1 cellular context compared by ENCODE assay signal in the genomic region with DNA sequence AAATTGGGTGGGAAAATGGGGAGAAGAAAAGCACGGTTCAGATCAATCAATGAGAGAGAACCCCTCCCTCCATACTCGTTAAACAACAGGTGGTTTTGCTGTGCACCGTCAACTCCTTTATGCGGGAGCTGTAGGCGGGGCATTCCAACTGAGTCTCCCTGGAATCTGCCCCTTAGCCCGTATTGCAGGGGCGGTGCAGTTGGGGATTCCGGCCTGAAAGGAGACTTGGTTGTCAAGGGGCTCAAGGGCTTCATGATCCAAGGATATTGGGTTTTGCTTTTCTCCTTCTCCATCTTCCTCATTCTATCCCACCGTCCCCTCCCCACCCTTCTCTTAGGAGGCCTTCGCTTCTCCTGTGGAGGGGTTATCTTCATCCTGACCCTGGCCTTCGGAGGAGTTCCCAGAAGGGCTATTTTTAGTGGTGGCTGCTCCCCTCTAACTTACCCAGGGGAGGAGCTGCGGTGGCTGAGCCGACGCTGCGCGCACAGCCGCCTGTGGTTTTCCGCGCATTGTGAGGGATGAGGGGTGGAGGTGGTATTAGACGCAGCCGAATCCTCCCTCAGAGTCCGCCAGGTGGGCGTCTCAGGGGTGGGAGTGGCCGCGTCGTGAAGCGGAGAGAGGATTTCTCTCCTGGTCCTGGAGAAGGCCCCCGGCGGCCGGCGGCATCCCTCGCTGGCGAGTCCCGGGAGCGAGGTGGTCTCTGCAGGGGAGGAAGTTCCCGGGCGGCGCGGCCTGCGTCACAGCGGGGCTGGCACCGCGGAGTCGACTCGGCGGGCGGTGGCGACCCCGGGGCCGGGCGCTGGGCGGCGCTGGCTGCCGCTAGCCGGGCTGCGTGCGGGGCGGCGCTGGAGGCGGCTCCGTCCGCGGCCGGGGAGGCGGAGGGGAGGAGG.
TF ChIP-seq lines count a peak whose summit lies in the region.

No MANE protein-coding gene starts in this region.

TF ChIP-seq in HEK293, 187 proteins besides CTCF, POLR2A, EP300 and RAD21 (continued from another document and continues in another):
- TF ChIP-seq KLF9 (tag by site-specific recombination; IDR thresholded peaks at IDR 0.05; ENCODE audit: low read depth): peak; percentile 87
- peak; percentile 68 for TF ChIP-seq ZBTB8A (tag by site-specific recombination; IDR thresholded peaks at IDR 0.05)
- peak; percentile 68 for TF ChIP-seq ZNF501 (tag by site-specific recombination; IDR thresholded peaks at IDR 0.05)
- TF ChIP-seq ZNF776 (tag by site-specific recombination; IDR thresholded peaks at IDR 0.05; ENCODE audit: borderline replicate concordance): no peak
- peak; percentile 26; the same call in 1 of the 2 replicates for TF ChIP-seq ZSCAN30 (tag by site-specific recombination; IDR thresholded peaks at IDR 0.05)
- peak; percentile 74 for TF ChIP-seq SP3 (tag by site-specific recombination; IDR thresholded peaks at IDR 0.05)
- TF ChIP-seq, protein P1, sequence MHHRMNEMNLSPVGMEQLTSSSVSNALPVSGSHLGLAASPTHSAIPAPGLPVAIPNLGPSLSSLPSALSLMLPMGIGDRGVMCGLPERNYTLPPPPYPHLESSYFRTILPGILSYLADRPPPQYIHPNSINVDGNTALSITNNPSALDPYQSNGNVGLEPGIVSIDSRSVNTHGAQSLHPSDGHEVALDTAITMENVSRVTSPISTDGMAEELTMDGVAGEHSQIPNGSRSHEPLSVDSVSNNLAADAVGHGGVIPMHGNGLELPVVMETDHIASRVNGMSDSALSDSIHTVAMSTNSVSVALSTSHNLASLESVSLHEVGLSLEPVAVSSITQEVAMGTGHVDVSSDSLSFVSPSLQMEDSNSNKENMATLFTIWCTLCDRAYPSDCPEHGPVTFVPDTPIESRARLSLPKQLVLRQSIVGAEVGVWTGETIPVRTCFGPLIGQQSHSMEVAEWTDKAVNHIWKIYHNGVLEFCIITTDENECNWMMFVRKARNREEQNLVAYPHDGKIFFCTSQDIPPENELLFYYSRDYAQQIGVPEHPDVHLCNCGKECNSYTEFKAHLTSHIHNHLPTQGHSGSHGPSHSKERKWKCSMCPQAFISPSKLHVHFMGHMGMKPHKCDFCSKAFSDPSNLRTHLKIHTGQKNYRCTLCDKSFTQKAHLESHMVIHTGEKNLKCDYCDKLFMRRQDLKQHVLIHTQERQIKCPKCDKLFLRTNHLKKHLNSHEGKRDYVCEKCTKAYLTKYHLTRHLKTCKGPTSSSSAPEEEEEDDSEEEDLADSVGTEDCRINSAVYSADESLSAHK (tag by site-specific recombination; IDR thresholded peaks at IDR 0.05): no peak
- TF ChIP-seq TRIM28 (IDR thresholded peaks at IDR 0.05; ENCODE audit: borderline replicate concordance, low read length): no peak
- peak; percentile 95 for TF ChIP-seq ZNF341 (tag by site-specific recombination; IDR thresholded peaks at IDR 0.05; ENCODE audit: low read depth)
- TF ChIP-seq IKZF3 (tag by site-specific recombination; IDR thresholded peaks at IDR 0.05): peak; percentile 62; the same call in 1 of the 2 replicates
- peak; percentile 91 for TF ChIP-seq ZFHX2 (tag by site-specific recombination; conservative IDR thresholded peaks at IDR 0.05)
- TF ChIP-seq OSR2 (tag by site-specific recombination; IDR thresholded peaks at IDR 0.05): 0 out of 2 replicates have a peak, but pooled peaks have one; percentile 20
- TF ChIP-seq KLF17 (tag by site-specific recombination; IDR thresholded peaks at IDR 0.05): 0 out of 2 replicates have a peak, but pooled peaks have one; percentile 17
- TF ChIP-seq ZNF114 (tag by site-specific recombination; IDR thresholded peaks at IDR 0.05): no peak
- 0 out of 2 replicates have a peak, but pooled peaks have one; percentile 23 for TF ChIP-seq ZNF391 (tag by site-specific recombination; IDR thresholded peaks at IDR 0.05; ENCODE audit: borderline replicate concordance, low read depth)
- TF ChIP-seq ZXDB (tag by site-specific recombination; IDR thresholded peaks at IDR 0.05): peak; percentile 94
- peak; percentile 86 for TF ChIP-seq ZIC2 (tag by site-specific recombination; IDR thresholded peaks at IDR 0.05)
- 0 out of 2 replicates have a peak, but pooled peaks have one; percentile 27 for TF ChIP-seq ZNF610 (tag by site-specific recombination; IDR thresholded peaks at IDR 0.05; ENCODE audit: borderline replicate concordance)
- TF ChIP-seq ZEB2 (tag by site-specific recombination; IDR thresholded peaks at IDR 0.05): peak; percentile 82
- no peak for TF ChIP-seq ZNF473 (tag by site-specific recombination; IDR thresholded peaks at IDR 0.05)
- no peak for TF ChIP-seq ZNF791 (tag by site-specific recombination; IDR thresholded peaks at IDR 0.05)
- TF ChIP-seq ZNF423 (tag by site-specific recombination; IDR thresholded peaks at IDR 0.05): peak; percentile 30; the same call in 1 of the 2 replicates
- TF ChIP-seq KLF16 (tag by site-specific recombination; IDR thresholded peaks at IDR 0.05): peak; percentile 62; the same call in 1 of the 2 replicates
- TF ChIP-seq ZNF169 (tag by site-specific recombination; IDR thresholded peaks at IDR 0.05): no peak
- peak; percentile 58 for TF ChIP-seq ZNF366 (tag by site-specific recombination; conservative IDR thresholded peaks at IDR 0.05)
- peak; percentile 14; the same call in 1 of the 2 replicates for TF ChIP-seq KLF10 (tag by site-specific recombination; IDR thresholded peaks at IDR 0.05)
- peak; percentile 72 for TF ChIP-seq ZNF335 (tag by site-specific recombination; conservative IDR thresholded peaks at IDR 0.05)
- TF ChIP-seq GLIS1 (tag by site-specific recombination; IDR thresholded peaks at IDR 0.05): peak; percentile 94
- peak; percentile 57; the same call in 1 of the 2 replicates for TF ChIP-seq MZF1 (tag by site-specific recombination; IDR thresholded peaks at IDR 0.05; ENCODE audit: borderline replicate concordance)
- TF ChIP-seq ZNF2 (tag by site-specific recombination; IDR thresholded peaks at IDR 0.05): peak; percentile 67; the same call in 1 of the 2 replicates
- TF ChIP-seq GLIS2 (tag by site-specific recombination; IDR thresholded peaks at IDR 0.05): peak; percentile 92
- TF ChIP-seq ZBTB48 (tag by site-specific recombination; IDR thresholded peaks at IDR 0.05): peak; percentile 84
- TF ChIP-seq, protein P2, sequence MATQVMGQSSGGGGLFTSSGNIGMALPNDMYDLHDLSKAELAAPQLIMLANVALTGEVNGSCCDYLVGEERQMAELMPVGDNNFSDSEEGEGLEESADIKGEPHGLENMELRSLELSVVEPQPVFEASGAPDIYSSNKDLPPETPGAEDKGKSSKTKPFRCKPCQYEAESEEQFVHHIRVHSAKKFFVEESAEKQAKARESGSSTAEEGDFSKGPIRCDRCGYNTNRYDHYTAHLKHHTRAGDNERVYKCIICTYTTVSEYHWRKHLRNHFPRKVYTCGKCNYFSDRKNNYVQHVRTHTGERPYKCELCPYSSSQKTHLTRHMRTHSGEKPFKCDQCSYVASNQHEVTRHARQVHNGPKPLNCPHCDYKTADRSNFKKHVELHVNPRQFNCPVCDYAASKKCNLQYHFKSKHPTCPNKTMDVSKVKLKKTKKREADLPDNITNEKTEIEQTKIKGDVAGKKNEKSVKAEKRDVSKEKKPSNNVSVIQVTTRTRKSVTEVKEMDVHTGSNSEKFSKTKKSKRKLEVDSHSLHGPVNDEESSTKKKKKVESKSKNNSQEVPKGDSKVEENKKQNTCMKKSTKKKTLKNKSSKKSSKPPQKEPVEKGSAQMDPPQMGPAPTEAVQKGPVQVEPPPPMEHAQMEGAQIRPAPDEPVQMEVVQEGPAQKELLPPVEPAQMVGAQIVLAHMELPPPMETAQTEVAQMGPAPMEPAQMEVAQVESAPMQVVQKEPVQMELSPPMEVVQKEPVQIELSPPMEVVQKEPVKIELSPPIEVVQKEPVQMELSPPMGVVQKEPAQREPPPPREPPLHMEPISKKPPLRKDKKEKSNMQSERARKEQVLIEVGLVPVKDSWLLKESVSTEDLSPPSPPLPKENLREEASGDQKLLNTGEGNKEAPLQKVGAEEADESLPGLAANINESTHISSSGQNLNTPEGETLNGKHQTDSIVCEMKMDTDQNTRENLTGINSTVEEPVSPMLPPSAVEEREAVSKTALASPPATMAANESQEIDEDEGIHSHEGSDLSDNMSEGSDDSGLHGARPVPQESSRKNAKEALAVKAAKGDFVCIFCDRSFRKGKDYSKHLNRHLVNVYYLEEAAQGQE (tag by site-specific recombination; IDR thresholded peaks at IDR 0.05): no peak
- TF ChIP-seq KLF1 (tag by site-specific recombination; IDR thresholded peaks at IDR 0.05): 0 out of 2 replicates have a peak, but pooled peaks have one; percentile 35
- TF ChIP-seq ZSCAN18 (tag by site-specific recombination; IDR thresholded peaks at IDR 0.05): no peak
- TF ChIP-seq OVOL3 (tag by site-specific recombination; IDR thresholded peaks at IDR 0.05): 0 out of 2 replicates have a peak, but pooled peaks have one; percentile 12
- peak; percentile 25; the same call in 1 of the 2 replicates for TF ChIP-seq PATZ1 (tag by site-specific recombination; IDR thresholded peaks at IDR 0.05)
- TF ChIP-seq SCRT1 (tag by site-specific recombination; IDR thresholded peaks at IDR 0.05; ENCODE audit: borderline replicate concordance): peak; percentile 91
- TF ChIP-seq ZNF629 (tag by site-specific recombination; IDR thresholded peaks at IDR 0.05): peak; percentile 77
- no peak for TF ChIP-seq ZNF214 (tag by site-specific recombination; IDR thresholded peaks at IDR 0.05; ENCODE audit: borderline replicate concordance)
- TF ChIP-seq ZNF121 (tag by site-specific recombination; IDR thresholded peaks at IDR 0.05): no peak
- peak; percentile 20; the same call in 1 of the 2 replicates for TF ChIP-seq ZNF600 (tag by site-specific recombination; IDR thresholded peaks at IDR 0.05)
- TF ChIP-seq, protein P3, sequence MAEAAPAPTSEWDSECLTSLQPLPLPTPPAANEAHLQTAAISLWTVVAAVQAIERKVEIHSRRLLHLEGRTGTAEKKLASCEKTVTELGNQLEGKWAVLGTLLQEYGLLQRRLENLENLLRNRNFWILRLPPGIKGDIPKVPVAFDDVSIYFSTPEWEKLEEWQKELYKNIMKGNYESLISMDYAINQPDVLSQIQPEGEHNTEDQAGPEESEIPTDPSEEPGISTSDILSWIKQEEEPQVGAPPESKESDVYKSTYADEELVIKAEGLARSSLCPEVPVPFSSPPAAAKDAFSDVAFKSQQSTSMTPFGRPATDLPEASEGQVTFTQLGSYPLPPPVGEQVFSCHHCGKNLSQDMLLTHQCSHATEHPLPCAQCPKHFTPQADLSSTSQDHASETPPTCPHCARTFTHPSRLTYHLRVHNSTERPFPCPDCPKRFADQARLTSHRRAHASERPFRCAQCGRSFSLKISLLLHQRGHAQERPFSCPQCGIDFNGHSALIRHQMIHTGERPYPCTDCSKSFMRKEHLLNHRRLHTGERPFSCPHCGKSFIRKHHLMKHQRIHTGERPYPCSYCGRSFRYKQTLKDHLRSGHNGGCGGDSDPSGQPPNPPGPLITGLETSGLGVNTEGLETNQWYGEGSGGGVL (tag by site-specific recombination; IDR thresholded peaks at IDR 0.05): peak; percentile 56; the same call in 1 of the 2 replicates
- TF ChIP-seq ZNF510 (tag by site-specific recombination; IDR thresholded peaks at IDR 0.05; ENCODE audit: insufficient replicate concordance): peak; percentile 97
- peak; percentile 52 for TF ChIP-seq SP7 (tag by site-specific recombination; IDR thresholded peaks at IDR 0.05)
- peak; percentile 35; the same call in 1 of the 2 replicates for TF ChIP-seq WT1 (tag by site-specific recombination; IDR thresholded peaks at IDR 0.05)
- TF ChIP-seq MEIS1 (CRISPR knock-in tag; IDR thresholded peaks at IDR 0.05; ENCODE audit: borderline replicate concordance): peak; percentile 39; the same call in 1 of the 2 replicates
- no peak for TF ChIP-seq ZNF654 (tag by site-specific recombination; IDR thresholded peaks at IDR 0.05; ENCODE audit: low read depth)
- TF ChIP-seq ZNF324 (tag by site-specific recombination; IDR thresholded peaks at IDR 0.05): no peak
